9 cellular contexts compared by ENCODE assay signal in genomic region chr1:160101037-160101716, GRCh38. TPM values are rescaled to one million over a fixed set of nuclear protein-coding genes. Genes with fewer than 3 reads are reported as not detected.
DNase-seq lines count a peak whose midpoint lies in the region; ATAC-seq and FAIRE-seq lines count a peak whose summit lies in the region.
"Had no signal": no experiment of that assay in that cellular context is flagged by ENCODE, and none has a peak within 500 bp of the region (broad histone marks: within the 10 kb centered on the region; RNA-seq: fewer than 3 reads in every experiment).

No MANE protein-coding gene starts in this region.

- H3K4me3 Mint-ChIP-seq in activated CD8-positive, alpha-beta T cell treated with anti-CD3 and anti-CD28 coated beads, Interleukin-2, amount 10 ng/mL, durations not matched to agents 7 days and 5 days = peak overlapping the region; percentile 26
- H3K4me3 Mint-ChIP-seq in memory B cell = peak overlapping the region; percentile 68

- no peaks in the 10 kb centered on the region for H3K9me3 Mint-ChIP-seq in activated CD8-positive, alpha-beta T cell treated with anti-CD3 and anti-CD28 coated beads, Interleukin-2, amount 10 ng/mL, durations not matched to agents 7 days and 5 days (ENCODE audit: insufficient read depth)
- H3K9me3 Mint-ChIP-seq in memory B cell = no peaks in the 10 kb centered on the region

- H3K4me1 Mint-ChIP-seq in activated CD8-positive, alpha-beta T cell treated with anti-CD3 and anti-CD28 coated beads, Interleukin-2, amount 10 ng/mL, durations not matched to agents 7 days and 5 days (ENCODE audit: low read depth) = peaks cover 49% of the 10 kb centered on the region
- peaks cover 34% of the 10 kb centered on the region for H3K4me1 Mint-ChIP-seq in memory B cell

- peak; percentile 26 for ATAC-seq in activated CD8-positive, alpha-beta T cell treated with anti-CD3 and anti-CD28 coated beads, Interleukin-2, amount 10 ng/mL, durations not matched to agents 7 days and 5 days
- ATAC-seq in memory B cell (ENCODE audit: low read depth) = peak; percentile 17
- ATAC-seq in HG02642 (IDR thresholded peaks at IDR 0.05; ENCODE audit: poor library complexity, unreplicated experiment) = no peak

- peak overlapping the region; percentile 62 for H3K27ac Mint-ChIP-seq in activated CD8-positive, alpha-beta T cell treated with anti-CD3 and anti-CD28 coated beads, Interleukin-2, amount 10 ng/mL, durations not matched to agents 7 days and 5 days
- H3K27ac Mint-ChIP-seq in memory B cell = peak overlapping the region; percentile 87

- no peaks in the 10 kb centered on the region for H3K36me3 Mint-ChIP-seq in activated CD8-positive, alpha-beta T cell treated with anti-CD3 and anti-CD28 coated beads, Interleukin-2, amount 10 ng/mL, durations not matched to agents 7 days and 5 days (ENCODE audit: low read depth)
- no peaks in the 10 kb centered on the region for H3K36me3 Mint-ChIP-seq in memory B cell

- peak; percentile 53 for FAIRE-seq in G401.6 (lab: Jason Lieb, UNC)
- FAIRE-seq: islet of Langerhans had no signal

- CTCF ChIA-PET in activated CD8-positive, alpha-beta T cell treated with anti-CD3 and anti-CD28 coated beads, Interleukin-2, amount 10 ng/mL, durations not matched to agents 7 days and 5 days (lab: Charles Lee) = interaction anchor here (0.6 to 7.3 kb wide), 40 partner anchors 9 to 681 kb away, joined by 3 to 109 read pairs (median 4); partner anchors contain the start of gene DCAF8

- peaks cover under 1% of the 10 kb centered on the region for H3K27me3 Mint-ChIP-seq in activated CD8-positive, alpha-beta T cell treated with anti-CD3 and anti-CD28 coated beads, Interleukin-2, amount 10 ng/mL, durations not matched to agents 7 days and 5 days (ENCODE audit: low read depth)
- H3K27me3 Mint-ChIP-seq in memory B cell = peaks cover under 1% of the 10 kb centered on the region

- POLR2A ChIA-PET in activated CD8-positive, alpha-beta T cell treated with anti-CD3 and anti-CD28 coated beads, Interleukin-2, amount 10 ng/mL, durations not matched to agents 7 days and 5 days (lab: Charles Lee) = interaction anchor here (0.7 to 2.0 kb wide), 3 partner anchors 110 to 183 kb away, joined by 3 to 6 read pairs (median 3); partner anchors contain the start of genes DCAF8 and PEX19

- peak in 63 of 76 experiments; percentile 9 to 76 (median 40) for DNase-seq in HUDEP-2 (lab: John Stamatoyannopoulos, UW; ENCODE audit: unreplicated experiment in 76 of 76)
- peak; percentile 60 to 82 for DNase-seq in NOMO-1 (lab: John Stamatoyannopoulos, UW; ENCODE audit: unreplicated experiment in 2 of 2)
- peak; percentile 78 for DNase-seq in activated CD8-positive, alpha-beta T cell treated with anti-CD3 and anti-CD28 coated beads, Interleukin-2, amount 10 ng/mL, durations not matched to agents 7 days and 5 days
- DNase-seq in ecto neural progenitor cell (ENCODE audit: low spot score) = peak; percentile 87
- DNase-seq in memory B cell (ENCODE audit: low spot score in 2 of 2) = peak; percentile 55 to 61
- peak; percentile 54 for DNase-seq in stimulated activated CD8-positive, alpha-beta memory T cell treated with anti-CD3 and anti-CD28 coated beads, Interleukin-12 subunit alpha, Interleukin-12 subunit beta, amount 100 ng/mL, for 4 hours (ENCODE audit: low read depth)

RNA-seq across cellular contexts. Expression of gene IGSF8, which starts 2.8 kb away (rescaled TPM):
- 10 to 100 TPM; 41.7 to 44.4 TPM for total RNA-seq in activated CD8-positive, alpha-beta T cell treated with anti-CD3 and anti-CD28 coated beads, Interleukin-2, amount 10 ng/mL, durations not matched to agents 7 days and 5 days

RNA-seq across cellular contexts. Expression of gene ATP1A2, which starts 14.4 kb away (rescaled TPM):
- not detected for total RNA-seq in activated CD8-positive, alpha-beta T cell treated with anti-CD3 and anti-CD28 coated beads, Interleukin-2, amount 10 ng/mL, durations not matched to agents 7 days and 5 days

RNA-seq across cellular contexts. Expression of gene KCNJ9, which starts 19.8 kb away (rescaled TPM):
- not detected for total RNA-seq in activated CD8-positive, alpha-beta T cell treated with anti-CD3 and anti-CD28 coated beads, Interleukin-2, amount 10 ng/mL, durations not matched to agents 7 days and 5 days

RNA-seq across cellular contexts. Expression of gene KCNJ10, which starts 31.2 kb away (rescaled TPM):
- total RNA-seq in activated CD8-positive, alpha-beta T cell treated with anti-CD3 and anti-CD28 coated beads, Interleukin-2, amount 10 ng/mL, durations not matched to agents 7 days and 5 days = not detected

RNA-seq across cellular contexts. Expression of gene ATP1A4, which starts 50.2 kb away (rescaled TPM):
- total RNA-seq in activated CD8-positive, alpha-beta T cell treated with anti-CD3 and anti-CD28 coated beads, Interleukin-2, amount 10 ng/mL, durations not matched to agents 7 days and 5 days = not detected
